ENCODE assay signal across 8 cellular contexts in genomic region chr9:14992516-14992915, GRCh38.
DNase-seq lines count a peak whose midpoint lies in the region; ATAC-seq and TF ChIP-seq lines count a peak whose summit lies in the region.

No MANE protein-coding gene starts in this region.

- no peaks in the 10 kb centered on the region for H3K36me3 Mint-ChIP-seq in glutamatergic neuron (ENCODE audit: unreplicated experiment)
- H3K36me3 Mint-ChIP-seq in stimulated activated memory B cell treated with anti-CD40 and anti-IgM and Interleukin-4, amounts not matched to agents 10 μg/mL and 1 μg/mL and 100 μg/mL, for 72 hours = no peaks in the 10 kb centered on the region

- no peaks in the 10 kb centered on the region for H3K27me3 Mint-ChIP-seq in glutamatergic neuron (ENCODE audit: unreplicated experiment)
- H3K27me3 Mint-ChIP-seq in stimulated activated memory B cell treated with anti-CD40 and anti-IgM and Interleukin-4, amounts not matched to agents 10 μg/mL and 1 μg/mL and 100 μg/mL, for 72 hours = peaks cover 34% of the 10 kb centered on the region

- peaks cover 16% of the 10 kb centered on the region for H3K36me3 ChIP-seq in SK-N-MC (ENCODE audit: insufficient read depth, low read length)

- in situ Hi-C loops in ACHN (cut with HindIII; ENCODE audit: low pct_ligation_motif_present, low pct_unique_long_range_greater_than_20kb, low sequenced_read_pairs) = no loop called here

- H3K9me3 Mint-ChIP-seq in glutamatergic neuron (ENCODE audit: unreplicated experiment) = peaks cover 4% of the 10 kb centered on the region
- peaks cover 19% of the 10 kb centered on the region for H3K9me3 Mint-ChIP-seq in stimulated activated memory B cell treated with anti-CD40 and anti-IgM and Interleukin-4, amounts not matched to agents 10 μg/mL and 1 μg/mL and 100 μg/mL, for 72 hours

- TF ChIP-seq CTCF in glutamatergic neuron (IDR thresholded peaks at IDR 0.05; ENCODE audit: partially characterized antibody, unreplicated experiment) = no peak

- H3K4me3 Mint-ChIP-seq in glutamatergic neuron (ENCODE audit: unreplicated experiment) = peak overlapping the region; percentile 83
- H3K4me3 Mint-ChIP-seq in stimulated activated memory B cell treated with anti-CD40 and anti-IgM and Interleukin-4, amounts not matched to agents 10 μg/mL and 1 μg/mL and 100 μg/mL, for 72 hours = peak overlapping the region; percentile 23

- no peaks in the 10 kb centered on the region for H3K9me3 ChIP-seq in SK-N-MC (ENCODE audit: low read depth, low read length)

- peaks cover 4% of the 10 kb centered on the region for H3K4me1 Mint-ChIP-seq in glutamatergic neuron (ENCODE audit: low read depth, unreplicated experiment)
- peaks cover 11% of the 10 kb centered on the region for H3K4me1 Mint-ChIP-seq in stimulated activated memory B cell treated with anti-CD40 and anti-IgM and Interleukin-4, amounts not matched to agents 10 μg/mL and 1 μg/mL and 100 μg/mL, for 72 hours

- peak; percentile 49 for DNase-seq in NCI-H82 (lab: John Stamatoyannopoulos, UW)
- DNase-seq in NCI-H82 treated with DMSO at 0.1 percent for 48 hours (lab: John Stamatoyannopoulos, UW; ENCODE audit: unreplicated experiment) = no peak
- DNase-seq in SK-N-MC (ENCODE audit: low read depth, low spot score) = peak; percentile 57
- DNase-seq in glutamatergic neuron = no peak
- DNase-seq in ACHN = no peak
- no peak for DNase-seq in left colon

- ATAC-seq in stimulated activated memory B cell treated with anti-CD40 and anti-IgM and Interleukin-4, amounts not matched to agents 10 μg/mL and 1 μg/mL and 100 μg/mL, for 72 hours = no peak
- ATAC-seq in left colon (no peak), HG02759 (IDR thresholded peaks at IDR 0.05; ENCODE audit: unreplicated experiment) (no peak)

- H3K4me3 ChIP-seq in SK-N-MC = peak overlapping the region; percentile 89

- no peak overlapping the region for H3K27ac Mint-ChIP-seq in glutamatergic neuron (ENCODE audit: unreplicated experiment)
- H3K27ac Mint-ChIP-seq in stimulated activated memory B cell treated with anti-CD40 and anti-IgM and Interleukin-4, amounts not matched to agents 10 μg/mL and 1 μg/mL and 100 μg/mL, for 72 hours = no peak overlapping the region

- H3K9ac ChIP-seq in SK-N-MC (ENCODE audit: insufficient read length) = peak overlapping the region; percentile 90

- peak overlapping the region; percentile 94 for H3K27ac ChIP-seq in SK-N-MC

- intact Hi-C loops in left colon (cut with DNase I, micrococcal nuclease) = no loop called here

Comparison
In these comparisons a context has a peak if more than half of its experiments do, and no peak if none do; other contexts are left out.
1. DNase-seq: peak in NCI-H82 (single experiment) and SK-N-MC (single experiment); none in NCI-H82 treated with DMSO at 0.1 percent for 48 hours (single experiment), glutamatergic neuron (single experiment), ACHN (single experiment) and left colon (0 of 2).